In the genomic region with DNA sequence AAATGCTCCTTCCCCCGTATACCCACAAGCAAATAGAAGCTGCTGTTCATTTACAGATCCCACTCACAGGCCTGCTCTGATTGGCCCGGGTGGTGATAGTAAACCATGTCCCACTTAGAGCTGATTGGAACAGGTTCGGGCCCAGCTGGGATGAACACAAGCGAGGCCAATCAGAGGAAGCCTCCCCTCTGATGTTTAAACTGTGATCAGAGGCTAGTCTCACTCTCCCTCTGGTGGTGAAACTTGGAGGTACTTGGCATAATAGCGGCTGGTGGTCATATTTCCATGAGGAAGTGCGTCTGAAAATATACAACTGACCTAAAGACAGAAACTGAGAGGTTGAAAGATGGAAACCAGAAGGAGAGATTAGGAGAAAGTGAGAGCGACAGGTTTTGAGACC, we compare ENCODE assay signal across 9 cellular contexts. TPM values are rescaled to one million over a fixed set of nuclear protein-coding genes. Genes with fewer than 3 reads are reported as not detected.
DNase-seq lines count a peak whose midpoint lies in the region; ATAC-seq and TF ChIP-seq lines count a peak whose summit lies in the region.
"Had no signal": no experiment of that assay in that cellular context is flagged by ENCODE, and none has a peak within 500 bp of the region (broad histone marks: within the 10 kb centered on the region; RNA-seq: fewer than 3 reads in every experiment).

No MANE protein-coding gene starts in this region.

- H3K79me2 ChIP-seq in OCI-LY3 (ENCODE audit: low read length) = no peaks in the 10 kb centered on the region

- peak; percentile 92 for ATAC-seq in GM18907 (IDR thresholded peaks at IDR 0.05; ENCODE audit: unreplicated experiment)
- peak; percentile 78 for ATAC-seq in HG03039 (IDR thresholded peaks at IDR 0.05; ENCODE audit: unreplicated experiment)
- ATAC-seq in natural killer cell treated with Interleukin-12 subunit alpha and Interleukin-12 subunit beta and Interleukin-15 and Interleukin-18, amount 100 ng/mL, for 72 hours = peak; percentile 52 to 66
- ATAC-seq in GM21825 (IDR thresholded peaks at IDR 0.05; ENCODE audit: unreplicated experiment) = no peak

- in situ Hi-C loops in brain microvascular endothelial cell (cut with HindIII; ENCODE audit: low pct_ligation_motif_present, low sequenced_read_pairs) = no loop called here

- no peaks in the 10 kb centered on the region for H3K36me3 ChIP-seq in OCI-LY3 (replicated peaks; ENCODE audit: low read depth, low read length)
- H3K36me3 ChIP-seq in brain microvascular endothelial cell (replicated peaks) = no peaks in the 10 kb centered on the region

- DNase-seq in Calu3 (peak; percentile 9), brain microvascular endothelial cell (peak; percentile 22), occipital lobe (lab: John Stamatoyannopoulos, UW) (no peak)
- DNase-seq in natural killer cell treated with Interleukin-12 subunit alpha and Interleukin-12 subunit beta and Interleukin-15 and Interleukin-18, amount 100 ng/mL, for 72 hours (ENCODE audit: low spot score) = no peak

- H3K27me3 ChIP-seq in OCI-LY3 (ENCODE audit: low read depth, low read length) (0 out of 2 replicates have a peak, but pooled peaks cover 2% of the 10 kb centered on the region), brain microvascular endothelial cell (replicated peaks) (no peaks in the 10 kb centered on the region)

- intact Hi-C loops in Calu3 (cut with micrococcal nuclease; ENCODE audit: unreplicated experiment) = no loop called here

- H3K9ac ChIP-seq in OCI-LY3 (ENCODE audit: low read length) = peak overlapping the region; percentile 27; the same call in 1 of the 2 replicates

- peak overlapping the region; percentile 94 for H2AFZ ChIP-seq in OCI-LY3 (ENCODE audit: low read depth, low read length)

- H3K4me3 ChIP-seq in OCI-LY3 (ENCODE audit: low read length) (peak overlapping the region; percentile 70), brain microvascular endothelial cell (ENCODE audit: low read depth, low read length) (no peak overlapping the region)

- no peaks in the 10 kb centered on the region for H3K4me1 Mint-ChIP-seq in Calu3 (ENCODE audit: low read depth, unreplicated experiment)
- H3K4me1 Mint-ChIP-seq in natural killer cell treated with Interleukin-12 subunit alpha and Interleukin-12 subunit beta and Interleukin-15 and Interleukin-18, amount 100 ng/mL, for 72 hours (ENCODE audit: low read depth in 2 of 2) = peaks cover 2 to 3% of the 10 kb centered on the region in 2 donors

- CTCF ChIA-PET in Calu3 (lab: Charles Lee) = no interaction called here

- peaks cover 20% of the 10 kb centered on the region for H3K27me3 Mint-ChIP-seq in Calu3 (ENCODE audit: unreplicated experiment)
- peaks cover 15 to 23% of the 10 kb centered on the region in 2 donors for H3K27me3 Mint-ChIP-seq in natural killer cell treated with Interleukin-12 subunit alpha and Interleukin-12 subunit beta and Interleukin-15 and Interleukin-18, amount 100 ng/mL, for 72 hours

- H3K9me3 ChIP-seq in OCI-LY3 (ENCODE audit: insufficient read depth, low read length) = no peaks in the 10 kb centered on the region

- no peak for TF ChIP-seq CTCF in Calu3 (IDR thresholded peaks at IDR 0.05; ENCODE audit: unreplicated experiment)
- TF ChIP-seq CTCF in OCI-LY3 (IDR thresholded peaks at IDR 0.05; ENCODE audit: low read depth, low read length) = peak; percentile 81
- peak; percentile 55 for TF ChIP-seq CTCF in brain microvascular endothelial cell (IDR thresholded peaks at IDR 0.05; ENCODE audit: low read depth, low read length, missing control alignments)

- H3K27ac Mint-ChIP-seq in Calu3 (ENCODE audit: unreplicated experiment) = no peak overlapping the region
- H3K27ac Mint-ChIP-seq in natural killer cell treated with Interleukin-12 subunit alpha and Interleukin-12 subunit beta and Interleukin-15 and Interleukin-18, amount 100 ng/mL, for 72 hours = no peak overlapping the region
- H3K27ac Mint-ChIP-seq: T-helper 1 cell treated with Interleukin-12 subunit alpha and Interleukin-12 subunit beta and Interleukin-4 antibody, amounts not matched to agents 30 μg/mL and 1 μg/mL, for 36 hours had no signal

- no peak overlapping the region for H3K4me3 Mint-ChIP-seq in Calu3 (ENCODE audit: low read depth, unreplicated experiment)
- no peak overlapping the region for H3K4me3 Mint-ChIP-seq in natural killer cell treated with Interleukin-12 subunit alpha and Interleukin-12 subunit beta and Interleukin-15 and Interleukin-18, amount 100 ng/mL, for 72 hours
- H3K4me3 Mint-ChIP-seq: T-helper 1 cell treated with Interleukin-12 subunit alpha and Interleukin-12 subunit beta and Interleukin-4 antibody, amounts not matched to agents 30 μg/mL and 1 μg/mL, for 36 hours had no signal

- H4K20me1 ChIP-seq in OCI-LY3 (ENCODE audit: insufficient read depth, low read length) = no peaks in the 10 kb centered on the region

- peak overlapping the region; percentile 72 for H3K4me2 ChIP-seq in OCI-LY3 (ENCODE audit: low read length)

- no peaks in the 10 kb centered on the region for H3K9me3 Mint-ChIP-seq in Calu3 (ENCODE audit: low read depth, unreplicated experiment)
- H3K9me3 Mint-ChIP-seq in natural killer cell treated with Interleukin-12 subunit alpha and Interleukin-12 subunit beta and Interleukin-15 and Interleukin-18, amount 100 ng/mL, for 72 hours = no peaks in the 10 kb centered on the region
- H3K9me3 Mint-ChIP-seq: T-helper 1 cell treated with Interleukin-12 subunit alpha and Interleukin-12 subunit beta and Interleukin-4 antibody, amounts not matched to agents 30 μg/mL and 1 μg/mL, for 36 hours had no signal

- 0 out of 2 replicates have a peak, but pooled peaks cover 7% of the 10 kb centered on the region for H3K4me1 ChIP-seq in OCI-LY3 (ENCODE audit: low read length)

- H3K27ac ChIP-seq in OCI-LY3 (ENCODE audit: low read length) (no peak overlapping the region), brain microvascular endothelial cell (no peak overlapping the region)

- no TSS peak for BruUV-seq in Calu3 (replicated peaks; lab: Mats Ljungman, UMichigan)

- H3K36me3 Mint-ChIP-seq in Calu3 (ENCODE audit: insufficient read depth, unreplicated experiment) = no peaks in the 10 kb centered on the region
- H3K36me3 Mint-ChIP-seq in natural killer cell treated with Interleukin-12 subunit alpha and Interleukin-12 subunit beta and Interleukin-15 and Interleukin-18, amount 100 ng/mL, for 72 hours = no peaks in the 10 kb centered on the region

RNA-seq across cellular contexts. Expression of a gene that starts 51.5 kb away (rescaled TPM):
- total RNA-seq in Calu3 (2022) (not detected in 2 replicates), occipital lobe (9.7 TPM)
- total RNA-seq in natural killer cell treated with Interleukin-12 subunit alpha and Interleukin-12 subunit beta and Interleukin-15 and Interleukin-18, amount 100 ng/mL, for 72 hours = under 1 TPM; 0.24 to 0.73 TPM

Comparison
In these comparisons a context has a peak if more than half of its experiments do, and no peak if none do; other contexts are left out.
1. DNase-seq: peak in Calu3 (single experiment) and brain microvascular endothelial cell (single experiment); none in natural killer cell treated with Interleukin-12 subunit alpha and Interleukin-12 subunit beta and Interleukin-15 and Interleukin-18, amount 100 ng/mL, for 72 hours (single experiment) and occipital lobe (single experiment).